30 cellular contexts compared by ENCODE assay signal in the genomic region with DNA sequence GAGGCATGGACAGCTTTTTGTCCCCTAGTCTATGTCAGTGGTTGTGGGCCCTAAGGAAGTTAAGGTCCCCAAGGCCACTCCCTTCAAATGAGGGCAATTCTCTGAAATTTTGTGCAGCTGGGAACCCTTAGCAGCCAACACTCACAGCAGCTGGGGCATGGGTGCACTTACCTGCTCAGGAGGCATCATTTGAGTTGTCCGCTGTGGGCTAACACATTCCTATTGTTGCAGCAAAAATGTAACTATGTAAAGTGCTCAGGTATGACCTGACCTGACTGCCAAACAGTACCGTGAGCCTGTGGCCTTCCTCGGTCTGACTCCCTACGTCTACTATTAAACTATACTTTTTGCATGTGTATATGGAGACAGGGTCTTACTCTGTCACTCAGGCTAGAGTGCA. TPM values are rescaled to one million over a fixed set of nuclear protein-coding genes. Genes with fewer than 3 reads are reported as not detected.
"Had no signal": no experiment of that assay in that cellular context is flagged by ENCODE, and none has a peak within 500 bp of the region (broad histone marks: within the 10 kb centered on the region; RNA-seq: fewer than 3 reads in every experiment).

No MANE protein-coding gene starts in this region.

- H3K4me3 ChIP-seq: dorsolateral prefrontal cortex, gastroesophageal sphincter, heart left ventricle, hepatocyte, left lung, mucosa of descending colon, skin epidermis, stomach, tibial artery, upper lobe of left lung, uterus had no signal

- H3K27ac Mint-ChIP-seq: mesothelial cell of epicardium; natural killer cell treated with Interleukin-12 subunit alpha and Interleukin-12 subunit beta and Interleukin-15 and Interleukin-18, amount 100 ng/mL, for 72 hours; progenitor cell of endocrine pancreas had no signal

- H2AFZ ChIP-seq: hepatocyte, parathyroid adenoma had no signal

- H3K27ac ChIP-seq: dorsolateral prefrontal cortex, foreskin keratinocyte, gastroesophageal sphincter, heart left ventricle, hepatocyte, left lung, parathyroid adenoma, skin epidermis, stomach, tibial artery, upper lobe of left lung, uterus had no signal

- H3K9me3 Mint-ChIP-seq: mesothelial cell of epicardium; naive B cell; natural killer cell treated with Interleukin-12 subunit alpha and Interleukin-12 subunit beta and Interleukin-15 and Interleukin-18, amount 100 ng/mL, for 72 hours; neural crest cell had no signal

- H3K36me3 ChIP-seq: gastroesophageal sphincter, heart left ventricle, left lung, stomach, tibial artery, upper lobe of left lung, uterus had no signal

- H3K27me3 Mint-ChIP-seq: naive B cell; natural killer cell treated with Interleukin-12 subunit alpha and Interleukin-12 subunit beta and Interleukin-15 and Interleukin-18, amount 100 ng/mL, for 72 hours; progenitor cell of endocrine pancreas had no signal

- DNase-seq: cerebellar nuclear complex; dorsolateral prefrontal cortex; effector CD4-positive, alpha-beta T cell; foreskin keratinocyte; heart left ventricle; left cardiac atrium; mesenchymal stem cell; mucosa of descending colon; naive B cell; right cardiac atrium; stimulated activated CD4-positive, alpha-beta T cell treated with anti-CD3 and anti-CD28 coated beads, Interleukin-12 subunit alpha, Interleukin-12 subunit beta, amount 100 ng/mL, for 4 hours; stimulated activated CD4-positive, alpha-beta T cell treated with anti-CD3 and anti-CD28 coated beads, Interleukin-1b, Interleukin-23, amount 100 ng/mL, for 48 hours; stimulated activated CD4-positive, alpha-beta T cell treated with anti-CD3 and anti-CD28 coated beads, Interleukin-4, amount 100 ng/mL, for 1 hour; stimulated activated CD8-positive, alpha-beta memory T cell treated with anti-CD3 and anti-CD28 coated beads, Interleukin-4, amount 100 ng/mL, for 48 hours; stimulated activated naive CD4-positive, alpha-beta T cell; stomach; upper lobe of left lung; uterus had no signal

- H3K9me3 ChIP-seq: gastroesophageal sphincter, heart left ventricle, left lung, mucosa of descending colon, stomach, tibial artery, upper lobe of left lung, uterus had no signal

- ATAC-seq: foreskin keratinocyte; gastroesophageal sphincter; heart left ventricle; left cardiac atrium; left lung; mucosa of descending colon; natural killer cell treated with Interleukin-12 subunit alpha and Interleukin-12 subunit beta and Interleukin-15 and Interleukin-18, amount 100 ng/mL, for 72 hours; right cardiac atrium had no signal

- H3K27me3 ChIP-seq: dorsolateral prefrontal cortex, foreskin keratinocyte, gastroesophageal sphincter, heart left ventricle, hepatocyte, left lung, stomach, tibial artery, upper lobe of left lung, uterus had no signal

- H3K9ac ChIP-seq: parathyroid adenoma had no signal

- H3K36me3 Mint-ChIP-seq: mesothelial cell of epicardium; naive B cell; natural killer cell treated with Interleukin-12 subunit alpha and Interleukin-12 subunit beta and Interleukin-15 and Interleukin-18, amount 100 ng/mL, for 72 hours had no signal

- H3K4me1 ChIP-seq: parathyroid adenoma, uterus had no signal

- H3K4me3 Mint-ChIP-seq: mesothelial cell of epicardium; naive B cell; natural killer cell treated with Interleukin-12 subunit alpha and Interleukin-12 subunit beta and Interleukin-15 and Interleukin-18, amount 100 ng/mL, for 72 hours; neural crest cell had no signal

- H3K4me2 ChIP-seq: hepatocyte had no signal

- H3K79me2 ChIP-seq: hepatocyte, parathyroid adenoma had no signal

RNA-seq across cellular contexts. Expression of a gene that starts 37.0 kb away (rescaled TPM):
- total RNA-seq: lung microvascular endothelial cell; natural killer cell treated with Interleukin-12 subunit alpha and Interleukin-12 subunit beta and Interleukin-15 and Interleukin-18, amount 100 ng/mL, for 72 hours; osteoblast; stomach had no signal
